11 cellular contexts compared by ENCODE assay signal in the genomic region with DNA sequence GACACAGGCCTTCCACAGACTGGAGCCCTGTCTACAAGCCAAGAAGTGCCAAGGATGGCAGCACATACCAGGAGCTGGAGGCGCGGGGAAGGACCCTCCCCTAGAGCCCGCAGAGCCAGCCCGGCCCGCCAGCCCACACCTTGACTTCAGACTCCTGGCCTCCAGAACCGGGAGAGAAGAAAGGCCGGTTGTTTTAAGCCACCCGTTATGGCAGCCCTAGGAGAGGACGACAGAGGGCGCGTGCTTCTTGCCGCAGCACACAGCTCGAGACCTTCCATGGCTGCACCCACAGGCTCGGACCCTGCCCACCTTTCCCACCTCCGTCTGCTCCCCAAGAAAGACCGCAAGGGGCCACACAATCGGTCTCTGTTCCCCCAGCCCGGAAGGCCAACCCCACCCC.
"Had no signal": no experiment of that assay in that cellular context is flagged by ENCODE, and none has a peak within 500 bp of the region (broad histone marks: within the 10 kb centered on the region; RNA-seq: fewer than 3 reads in every experiment).

No MANE protein-coding gene starts in this region.

- H3K27me3 Mint-ChIP-seq: activated naive CD4-positive, alpha-beta T cell treated with anti-CD3 and anti-CD28 coated beads, Interleukin-2, amount 50 U/mL, for 24 hours; natural killer cell treated with Interleukin-12 subunit alpha and Interleukin-12 subunit beta and Interleukin-15 and Interleukin-18, amount 100 ng/mL, for 72 hours; stimulated activated naive CD8-positive, alpha-beta T cell treated with anti-CD3 and anti-CD28 coated beads, Interleukin-15, amount 100 ng/mL, for 72 hours had no signal

- H3K9me3 Mint-ChIP-seq: activated naive CD4-positive, alpha-beta T cell treated with anti-CD3 and anti-CD28 coated beads, Interleukin-2, amount 50 U/mL, for 24 hours; natural killer cell treated with Interleukin-12 subunit alpha and Interleukin-12 subunit beta and Interleukin-15 and Interleukin-18, amount 100 ng/mL, for 72 hours; stimulated activated naive CD8-positive, alpha-beta T cell treated with anti-CD3 and anti-CD28 coated beads, Interleukin-15, amount 100 ng/mL, for 72 hours had no signal

- H3K36me3 Mint-ChIP-seq: natural killer cell treated with Interleukin-12 subunit alpha and Interleukin-12 subunit beta and Interleukin-15 and Interleukin-18, amount 100 ng/mL, for 72 hours had no signal

- H3K4me3 Mint-ChIP-seq: activated naive CD4-positive, alpha-beta T cell treated with anti-CD3 and anti-CD28 coated beads, Interleukin-2, amount 50 U/mL, for 24 hours; natural killer cell treated with Interleukin-12 subunit alpha and Interleukin-12 subunit beta and Interleukin-15 and Interleukin-18, amount 100 ng/mL, for 72 hours; stimulated activated naive CD8-positive, alpha-beta T cell treated with anti-CD3 and anti-CD28 coated beads, Interleukin-15, amount 100 ng/mL, for 72 hours had no signal

- H3K27ac Mint-ChIP-seq: activated naive CD4-positive, alpha-beta T cell treated with anti-CD3 and anti-CD28 coated beads, Interleukin-2, amount 50 U/mL, for 24 hours had no signal

- DNase-seq: activated CD4-positive, alpha-beta T cell treated with anti-CD3 and anti-CD28 coated beads, Interleukin-2, amount 50 U/mL, for 1 hour; activated CD4-positive, CD25-positive, alpha-beta regulatory T cell; activated effector memory CD4-positive, alpha-beta T cell treated with Interleukin-2 at 50 U/mL for 16 hours; activated T-cell treated with anti-CD3 and anti-CD28 coated beads, Interleukin-2, amount 50 U/mL, for 1 hour; adrenal gland; mesendoderm; right lobe of liver; stimulated activated naive CD8-positive, alpha-beta T cell treated with anti-CD3 and anti-CD28 coated beads, Interleukin-15, amount 100 ng/mL, for 72 hours; testis had no signal
